Comparison of ENCODE assay signal across 8 cellular contexts in genomic region chr18:68735498-68736343, GRCh38. TPM values are rescaled to one million over a fixed set of nuclear protein-coding genes. Genes with fewer than 3 reads are reported as not detected.
A peak's percentile ranks its signal among the peaks of the same experiment; 100 is the strongest.
DNase-seq lines count a peak whose midpoint lies in the region; TF ChIP-seq lines count a peak whose summit lies in the region.

No MANE protein-coding gene starts in this region.

- POLR2A ChIA-PET in HEK293 (lab: Yijun Ruan, JAX), result no interaction called here

- no peaks in the 10 kb centered on the region for H3K27me3 ChIP-seq in cardiac muscle cell

- H3K4me3 ChIP-seq in cardiac muscle cell (no peak overlapping the region), HEK293 (ENCODE audit: low read depth, low read length) (no peak overlapping the region), fibroblast of the aortic adventitia (ENCODE audit: low read depth, low read length) (peak overlapping the region; percentile 42)

- DNase-seq in cardiac muscle cell (ENCODE audit: low read depth in 1 of 2, low spot score in 1 of 2) (peak; percentile 40 to 84), cardiac septum (ENCODE audit: low spot score) (no peak), LoVo (ENCODE audit: low spot score) (peak; percentile 32), SKM-1 (lab: John Stamatoyannopoulos, UW; ENCODE audit: unreplicated experiment) (peak; percentile 15), fibroblast of the aortic adventitia (ENCODE audit: low read depth) (peak; percentile 87), putamen (ENCODE audit: low spot score) (peak; percentile 16), NCI-H2029 treated with DMSO at 0.1 percent for 48 hours (lab: John Stamatoyannopoulos, UW) (no peak)

- H3K9me3 ChIP-seq in cardiac muscle cell (ENCODE audit: low read depth), result no peaks in the 10 kb centered on the region
- no peaks in the 10 kb centered on the region for H3K9me3 ChIP-seq in HEK293 (ENCODE audit: control insufficient read depth, insufficient read depth, low read depth, low read length)

- CTCF ChIA-PET in HEK293 (lab: Yijun Ruan, JAX), result interaction anchor here (0.6 to 1.5 kb wide), 4 partner anchors 18 to 963 kb away, joined by 3 read pairs; no protein-coding TSS in a partner anchor

- TF ChIP-seq CTCF in cardiac muscle cell (IDR thresholded peaks at IDR 0.05; ENCODE audit: low read depth, low read length), result peak; percentile 83
- TF ChIP-seq CTCF in HEK293 (tag by site-specific recombination; IDR thresholded peaks at IDR 0.05), result peak; percentile 49
- TF ChIP-seq CTCF in fibroblast of the aortic adventitia (IDR thresholded peaks at IDR 0.05; ENCODE audit: insufficient read depth, low read length), result peak; percentile 93

- H3K27ac ChIP-seq in cardiac muscle cell (no peak overlapping the region), HEK293 (ENCODE audit: extremely low read depth, low read depth, low read length) (no peak overlapping the region)

- no peaks in the 10 kb centered on the region for H3K4me1 ChIP-seq in cardiac muscle cell (ENCODE audit: low read depth)
- peaks cover 3% of the 10 kb centered on the region for H3K4me1 ChIP-seq in HEK293 (ENCODE audit: control insufficient read depth, insufficient read depth, low read length)

- no peaks in the 10 kb centered on the region for H3K36me3 ChIP-seq in cardiac muscle cell
- H3K36me3 ChIP-seq in HEK293 (ENCODE audit: control insufficient read depth in 2 of 2, insufficient read depth in 1 of 2, low read length in 2 of 2), result no peaks in the 10 kb centered on the region

- intact Hi-C loops in cardiac septum (cut with DNase I), result loop anchor here (10.0 kb wide), 1 partner anchor 71 kb away; no protein-coding TSS in a partner anchor

TF ChIP-seq in HEK293, 187 proteins besides CTCF, POLR2A, EP300 and RAD21:
- TF ChIP-seq ZNF654 (tag by site-specific recombination; IDR thresholded peaks at IDR 0.05; ENCODE audit: low read depth), result peak; percentile 69
- no peak for TF ChIP-seq ZNF629 (tag by site-specific recombination; IDR thresholded peaks at IDR 0.05)
- 0 out of 2 replicates have a peak, but pooled peaks have one; percentile 25 for TF ChIP-seq ZSCAN30 (tag by site-specific recombination; IDR thresholded peaks at IDR 0.05)
TF ChIP-seq in HEK293: peak in this region for 2.

RNA-seq across cellular contexts. Expression of gene TMX3, which starts 20.8 kb away (rescaled TPM):
- total RNA-seq in cardiac muscle cell (24.8 and 36.2 TPM in 2 replicates), cardiac septum (33.2 TPM), fibroblast of the aortic adventitia (ENCODE audit: low replicate concordance) (80.8 and 93.3 TPM in 2 replicates)
- 26.1 and 34.0 TPM in 2 replicates for polyA plus RNA-seq in cardiac muscle cell

Comparison
In these comparisons a context has a peak if more than half of its experiments do, and no peak if none do; other contexts are left out.
1. DNase-seq: peak in cardiac muscle cell (2 of 2), LoVo (single experiment), SKM-1 (single experiment), fibroblast of the aortic adventitia (single experiment) and putamen (single experiment); none in cardiac septum (single experiment) and NCI-H2029 treated with DMSO at 0.1 percent for 48 hours (single experiment).
2. Peak in every context shown above with its lines, with median percentiles within 50 percentile points of each other: CTCF ChIP-seq.